ENCODE assay signal across 28 cellular contexts in genomic region chr6:129659167-129659566, GRCh38.
"Had no signal": no experiment of that assay in that cellular context is flagged by ENCODE, and none has a peak within 500 bp of the region (broad histone marks: within the 10 kb centered on the region; RNA-seq: fewer than 3 reads in every experiment).

No MANE protein-coding gene starts in this region.

- ATAC-seq: activated CD8-positive, alpha-beta memory T cell treated with anti-CD3 and anti-CD28 coated beads, Interleukin-2, amount 10 ng/mL, durations not matched to agents 7 days and 5 days; activated naive CD8-positive, alpha-beta T cell treated with anti-CD3 and anti-CD28 coated beads, Interleukin-2, amount 50 U/mL, for 24 hours had no signal

- H3K4me3 ChIP-seq: SJCRH30, SK-N-MC had no signal

- H3K27me3 ChIP-seq: brain microvascular endothelial cell, SJCRH30 had no signal

- DNase-seq: activated CD4-positive, alpha-beta memory T cell treated with anti-CD3 and anti-CD28 coated beads, Interleukin-2, amount 10 ng/mL, durations not matched to agents 7 days and 5 days; activated CD4-positive, alpha-beta T cell treated with anti-CD3 and anti-CD28 coated beads for 1 hour; activated CD4-positive, alpha-beta T cell treated with anti-CD3 and anti-CD28 coated beads for 48 hours; activated CD4-positive, CD25-positive, alpha-beta regulatory T cell; activated CD8-positive, alpha-beta memory T cell treated with anti-CD3 and anti-CD28 coated beads for 24 hours; activated CD8-positive, alpha-beta memory T cell treated with anti-CD3 and anti-CD28 coated beads, Interleukin-2, amount 10 ng/mL, durations not matched to agents 7 days and 5 days; activated CD8-positive, alpha-beta memory T cell treated with anti-CD3 and anti-CD28 coated beads, Interleukin-2, amount 50 U/mL, for 48 hours; activated effector memory CD4-positive, alpha-beta T cell treated with Interleukin-2 at 50 U/mL for 16 hours; activated naive CD4-positive, alpha-beta T cell treated with anti-CD3 and anti-CD28 coated beads, Interleukin-2, amount 10 ng/mL, durations not matched to agents 7 days and 5 days; activated naive CD8-positive, alpha-beta T cell treated with anti-CD3 and anti-CD28 coated beads, Interleukin-2, amount 50 U/mL, for 24 hours; activated T-cell treated with anti-CD3 and anti-CD28 coated beads, Interleukin-2, amount 50 U/mL, for 48 hours; amniotic stem cell; aorta; brain microvascular endothelial cell; MM.1S; MV-4-11; NCI-H1092; NCI-H1436 treated with DMSO at 0.1 percent for 48 hours; NCI-H1694 treated with DMSO at 0.1 percent for 48 hours; NCI-H2029; NCI-H2171 treated with DMSO at 0.1 percent for 48 hours; NCI-H2227 treated with DMSO at 0.1 percent for 48 hours; NCI-H524 treated with DMSO at 0.1 percent for 48 hours; SHP77; SJCRH30; T1000; WERI-Rb-1 had no signal

- H3K27ac ChIP-seq: brain microvascular endothelial cell, SJCRH30, SK-N-MC, WERI-Rb-1 had no signal

- H3K36me3 ChIP-seq: brain microvascular endothelial cell, SJCRH30, WERI-Rb-1 had no signal

- H3K9me3 ChIP-seq: SJCRH30 had no signal
